In genomic region chr1:31422505-31423319, GRCh38 we compare ENCODE assay signal across 9 cellular contexts. TPM values are rescaled to one million over a fixed set of nuclear protein-coding genes. Genes with fewer than 3 reads are reported as not detected.
DNase-seq lines count a peak whose midpoint lies in the region; ATAC-seq and TF ChIP-seq lines count a peak whose summit lies in the region.
"Had no signal": no experiment of that assay in that cellular context is flagged by ENCODE, and none has a peak within 500 bp of the region (broad histone marks: within the 10 kb centered on the region; RNA-seq: fewer than 3 reads in every experiment).

No MANE protein-coding gene starts in this region.

- peaks cover 4% of the 10 kb centered on the region for H3K27me3 Mint-ChIP-seq in GM23338 (ENCODE audit: insufficient read depth, low read depth, poor library complexity)
- H3K27me3 Mint-ChIP-seq in activated CD4-positive, alpha-beta T cell treated with anti-CD3 and anti-CD28 coated beads, Interleukin-2, amount 10 ng/mL, durations not matched to agents 7 days and 5 days, result peaks cover 12% of the 10 kb centered on the region

- no peaks in the 10 kb centered on the region for H3K9me2 ChIP-seq in GM23338 (ENCODE audit: insufficient read depth)

- peaks cover 10% of the 10 kb centered on the region for H3K4me1 Mint-ChIP-seq in GM23338
- peaks cover 9% of the 10 kb centered on the region for H3K4me1 Mint-ChIP-seq in activated CD4-positive, alpha-beta T cell treated with anti-CD3 and anti-CD28 coated beads, Interleukin-2, amount 10 ng/mL, durations not matched to agents 7 days and 5 days

- ATAC-seq in GM23338, result peak; percentile 83
- no peak for ATAC-seq in HG02642 (IDR thresholded peaks at IDR 0.05; ENCODE audit: poor library complexity, unreplicated experiment)

- no peak overlapping the region for H3K4me3 ChIP-seq in GM23338

- peaks cover 5% of the 10 kb centered on the region for H4K20me1 ChIP-seq in GM23338 (replicated peaks; ENCODE audit: insufficient read depth)

- H3K27ac Mint-ChIP-seq in GM23338, result peak overlapping the region; percentile 57; the same call in 1 of the 2 replicates
- H3K27ac Mint-ChIP-seq in activated CD4-positive, alpha-beta T cell treated with anti-CD3 and anti-CD28 coated beads, Interleukin-2, amount 10 ng/mL, durations not matched to agents 7 days and 5 days, result no peak overlapping the region

- no peaks in the 10 kb centered on the region for H3K9me3 Mint-ChIP-seq in GM23338
- no peaks in the 10 kb centered on the region for H3K9me3 Mint-ChIP-seq in activated CD4-positive, alpha-beta T cell treated with anti-CD3 and anti-CD28 coated beads, Interleukin-2, amount 10 ng/mL, durations not matched to agents 7 days and 5 days

- no peak overlapping the region for H3K4me2 ChIP-seq in GM23338

- H2AFZ ChIP-seq in GM23338, result no peak overlapping the region

- H3K4me1 ChIP-seq in GM23338 (ENCODE audit: insufficient read depth), result peaks cover 9% of the 10 kb centered on the region; the same call in 1 of the 2 replicates

- H3K27me3 ChIP-seq in GM23338 (ENCODE audit: insufficient read depth), result no peaks in the 10 kb centered on the region

- no peaks in the 10 kb centered on the region; the same call in 2 of the 3 replicates for H3K36me3 Mint-ChIP-seq in GM23338 (ENCODE audit: low read depth)
- no peaks in the 10 kb centered on the region for H3K36me3 Mint-ChIP-seq in activated CD4-positive, alpha-beta T cell treated with anti-CD3 and anti-CD28 coated beads, Interleukin-2, amount 10 ng/mL, durations not matched to agents 7 days and 5 days (ENCODE audit: low read depth)

- H3K36me3 ChIP-seq in GM23338 (ENCODE audit: insufficient read depth), result no peaks in the 10 kb centered on the region

- no peak overlapping the region for H3K4me3 Mint-ChIP-seq in GM23338
- H3K4me3 Mint-ChIP-seq in activated CD4-positive, alpha-beta T cell treated with anti-CD3 and anti-CD28 coated beads, Interleukin-2, amount 10 ng/mL, durations not matched to agents 7 days and 5 days, result no peak overlapping the region

- CTCF ChIA-PET in activated CD4-positive, alpha-beta T cell treated with anti-CD3 and anti-CD28 coated beads, Interleukin-2, amount 10 ng/mL, durations not matched to agents 7 days and 5 days (lab: Charles Lee), result interaction anchor here (1.0 to 2.7 kb wide), 5 partner anchors 9 to 241 kb away, joined by 3 to 9 read pairs (median 4); no protein-coding TSS in a partner anchor

- POLR2A ChIA-PET in activated CD4-positive, alpha-beta T cell treated with anti-CD3 and anti-CD28 coated beads, Interleukin-2, amount 10 ng/mL, durations not matched to agents 7 days and 5 days (lab: Charles Lee), result no interaction called here

- 0 out of 2 replicates have a peak, but pooled peaks cover 9% of the 10 kb centered on the region for H3F3A ChIP-seq in GM23338 (replicated peaks; ENCODE audit: low read depth)

- DNase-seq in GM23338 (ENCODE audit: low spot score) (peak; percentile 83), NCI-H526 treated with DMSO at 0.1 percent for 48 hours (lab: John Stamatoyannopoulos, UW) (peak; percentile 25), dermis microvascular lymphatic vessel endothelial cell (ENCODE audit: low read depth in 2 of 2) (peak; percentile 43 to 62), lung microvascular endothelial cell (ENCODE audit: low read depth in 2 of 2) (peak; percentile 69 to 76)
- DNase-seq in activated CD4-positive, alpha-beta T cell treated with anti-CD3 and anti-CD28 coated beads, Interleukin-2, amount 10 ng/mL, durations not matched to agents 7 days and 5 days, result peak; percentile 67
- peak; percentile 44 to 55 (median 52) for DNase-seq in stimulated activated CD4-positive, alpha-beta T cell treated with anti-CD3 and anti-CD28 coated beads, TNF-alpha, amount 100 ng/mL, for 48 hours (ENCODE audit: low read depth in 3 of 3)

- H3K79me2 ChIP-seq in GM23338 (replicated peaks; ENCODE audit: insufficient read depth), result no peaks in the 10 kb centered on the region

- TF ChIP-seq CTCF in C4-2B (conservative IDR thresholded peaks at IDR 0.05) (peak; percentile 97), GM23338 (conservative IDR thresholded peaks at IDR 0.05; ENCODE audit: low read depth in 2 of 2) (peak; percentile 84 to 97)

- H3K27ac ChIP-seq in C4-2B, result peak overlapping the region; percentile 23
- no peak overlapping the region for H3K27ac ChIP-seq in GM23338 (ENCODE audit: low read depth)

TF ChIP-seq in GM23338, 12 proteins besides CTCF, POLR2A, EP300 and RAD21 (continues in another document):
- TF ChIP-seq, protein P1, sequence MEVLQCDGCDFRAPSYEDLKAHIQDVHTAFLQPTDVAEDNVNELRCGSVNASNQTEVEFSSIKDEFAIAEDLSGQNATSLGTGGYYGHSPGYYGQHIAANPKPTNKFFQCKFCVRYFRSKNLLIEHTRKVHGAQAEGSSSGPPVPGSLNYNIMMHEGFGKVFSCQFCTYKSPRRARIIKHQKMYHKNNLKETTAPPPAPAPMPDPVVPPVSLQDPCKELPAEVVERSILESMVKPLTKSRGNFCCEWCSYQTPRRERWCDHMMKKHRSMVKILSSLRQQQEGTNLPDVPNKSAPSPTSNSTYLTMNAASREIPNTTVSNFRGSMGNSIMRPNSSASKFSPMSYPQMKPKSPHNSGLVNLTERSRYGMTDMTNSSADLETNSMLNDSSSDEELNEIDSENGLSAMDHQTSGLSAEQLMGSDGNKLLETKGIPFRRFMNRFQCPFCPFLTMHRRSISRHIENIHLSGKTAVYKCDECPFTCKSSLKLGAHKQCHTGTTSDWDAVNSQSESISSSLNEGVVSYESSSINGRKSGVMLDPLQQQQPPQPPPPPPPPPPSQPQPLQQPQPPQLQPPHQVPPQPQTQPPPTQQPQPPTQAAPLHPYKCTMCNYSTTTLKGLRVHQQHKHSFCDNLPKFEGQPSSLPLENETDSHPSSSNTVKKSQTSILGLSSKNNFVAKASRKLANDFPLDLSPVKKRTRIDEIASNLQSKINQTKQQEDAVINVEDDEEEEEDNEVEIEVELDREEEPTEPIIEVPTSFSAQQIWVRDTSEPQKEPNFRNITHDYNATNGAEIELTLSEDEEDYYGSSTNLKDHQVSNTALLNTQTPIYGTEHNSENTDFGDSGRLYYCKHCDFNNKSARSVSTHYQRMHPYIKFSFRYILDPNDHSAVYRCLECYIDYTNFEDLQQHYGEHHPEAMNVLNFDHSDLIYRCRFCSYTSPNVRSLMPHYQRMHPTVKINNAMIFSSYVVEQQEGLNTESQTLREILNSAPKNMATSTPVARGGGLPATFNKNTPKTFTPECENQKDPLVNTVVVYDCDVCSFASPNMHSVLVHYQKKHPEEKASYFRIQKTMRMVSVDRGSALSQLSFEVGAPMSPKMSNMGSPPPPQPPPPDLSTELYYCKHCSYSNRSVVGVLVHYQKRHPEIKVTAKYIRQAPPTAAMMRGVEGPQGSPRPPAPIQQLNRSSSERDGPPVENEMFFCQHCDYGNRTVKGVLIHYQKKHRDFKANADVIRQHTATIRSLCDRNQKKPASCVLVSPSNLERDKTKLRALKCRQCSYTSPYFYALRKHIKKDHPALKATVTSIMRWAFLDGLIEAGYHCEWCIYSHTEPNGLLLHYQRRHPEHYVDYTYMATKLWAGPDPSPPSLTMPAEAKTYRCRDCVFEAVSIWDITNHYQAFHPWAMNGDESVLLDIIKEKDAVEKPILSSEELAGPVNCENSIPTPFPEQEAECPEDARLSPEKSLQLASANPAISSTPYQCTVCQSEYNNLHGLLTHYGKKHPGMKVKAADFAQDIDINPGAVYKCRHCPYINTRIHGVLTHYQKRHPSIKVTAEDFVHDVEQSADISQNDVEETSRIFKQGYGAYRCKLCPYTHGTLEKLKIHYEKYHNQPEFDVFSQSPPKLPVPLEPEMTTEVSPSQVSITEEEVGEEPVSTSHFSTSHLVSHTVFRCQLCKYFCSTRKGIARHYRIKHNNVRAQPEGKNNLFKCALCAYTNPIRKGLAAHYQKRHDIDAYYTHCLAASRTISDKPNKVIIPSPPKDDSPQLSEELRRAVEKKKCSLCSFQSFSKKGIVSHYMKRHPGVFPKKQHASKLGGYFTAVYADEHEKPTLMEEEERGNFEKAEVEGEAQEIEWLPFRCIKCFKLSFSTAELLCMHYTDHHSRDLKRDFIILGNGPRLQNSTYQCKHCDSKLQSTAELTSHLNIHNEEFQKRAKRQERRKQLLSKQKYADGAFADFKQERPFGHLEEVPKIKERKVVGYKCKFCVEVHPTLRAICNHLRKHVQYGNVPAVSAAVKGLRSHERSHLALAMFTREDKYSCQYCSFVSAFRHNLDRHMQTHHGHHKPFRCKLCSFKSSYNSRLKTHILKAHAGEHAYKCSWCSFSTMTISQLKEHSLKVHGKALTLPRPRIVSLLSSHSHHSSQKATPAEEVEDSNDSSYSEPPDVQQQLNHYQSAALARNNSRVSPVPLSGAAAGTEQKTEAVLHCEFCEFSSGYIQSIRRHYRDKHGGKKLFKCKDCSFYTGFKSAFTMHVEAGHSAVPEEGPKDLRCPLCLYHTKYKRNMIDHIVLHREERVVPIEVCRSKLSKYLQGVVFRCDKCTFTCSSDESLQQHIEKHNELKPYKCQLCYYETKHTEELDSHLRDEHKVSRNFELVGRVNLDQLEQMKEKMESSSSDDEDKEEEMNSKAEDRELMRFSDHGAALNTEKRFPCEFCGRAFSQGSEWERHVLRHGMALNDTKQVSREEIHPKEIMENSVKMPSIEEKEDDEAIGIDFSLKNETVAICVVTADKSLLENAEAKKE (CRISPR knock-in tag; IDR thresholded peaks at IDR 0.05), result no peak
- TF ChIP-seq, protein P2, sequence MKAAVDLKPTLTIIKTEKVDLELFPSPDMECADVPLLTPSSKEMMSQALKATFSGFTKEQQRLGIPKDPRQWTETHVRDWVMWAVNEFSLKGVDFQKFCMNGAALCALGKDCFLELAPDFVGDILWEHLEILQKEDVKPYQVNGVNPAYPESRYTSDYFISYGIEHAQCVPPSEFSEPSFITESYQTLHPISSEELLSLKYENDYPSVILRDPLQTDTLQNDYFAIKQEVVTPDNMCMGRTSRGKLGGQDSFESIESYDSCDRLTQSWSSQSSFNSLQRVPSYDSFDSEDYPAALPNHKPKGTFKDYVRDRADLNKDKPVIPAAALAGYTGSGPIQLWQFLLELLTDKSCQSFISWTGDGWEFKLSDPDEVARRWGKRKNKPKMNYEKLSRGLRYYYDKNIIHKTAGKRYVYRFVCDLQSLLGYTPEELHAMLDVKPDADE (IDR thresholded peaks at IDR 0.05), result no peak

RNA-seq across cellular contexts. Expression of gene SERINC2, which starts 9.7 kb away (rescaled TPM):
- 18.8 and 20.5 TPM in 2 replicates for total RNA-seq in GM23338 (2014; rRNA removed; shearing (Covaris generic))
- polyA plus RNA-seq in GM23338 (2016; fragmentation: Nextera tagmentation; extraction: Ambion mirVana), result 22.5 and 23.3 TPM in 2 replicates
- total RNA-seq in activated CD4-positive, alpha-beta T cell treated with anti-CD3 and anti-CD28 coated beads, Interleukin-2, amount 10 ng/mL, durations not matched to agents 7 days and 5 days, result under 1 TPM in 1 of 2 experiments, not detected in 1; 0.20 TPM
- 5.9 and 15.0 TPM in 2 replicates for total RNA-seq in dermis microvascular lymphatic vessel endothelial cell
- 5.2 and 9.1 TPM in 2 replicates for total RNA-seq in lung microvascular endothelial cell

RNA-seq across cellular contexts. Expression of gene FABP3, which starts 49.8 kb away (rescaled TPM):
- 19.3 and 27.9 TPM in 2 replicates for total RNA-seq in GM23338 (2014; rRNA removed; shearing (Covaris generic))
- polyA plus RNA-seq in GM23338 (2016; fragmentation: Nextera tagmentation; extraction: Ambion mirVana), result 50.0 and 50.2 TPM in 2 replicates
- not detected for total RNA-seq in activated CD4-positive, alpha-beta T cell treated with anti-CD3 and anti-CD28 coated beads, Interleukin-2, amount 10 ng/mL, durations not matched to agents 7 days and 5 days
- 0.13 and 1.3 TPM in 2 replicates for total RNA-seq in dermis microvascular lymphatic vessel endothelial cell
- 0.20 and 0.87 TPM in 2 replicates for total RNA-seq in lung microvascular endothelial cell
- total RNA-seq: activated CD8-positive, alpha-beta memory T cell treated with anti-CD3 and anti-CD28 coated beads for 36 hours had no signal

Comparison
In these comparisons a context has a peak if more than half of its experiments do, and no peak if none do; other contexts are left out.
1. DNase-seq: peak in every context shown above with its lines; median percentile 83 in GM23338; 72 in lung microvascular endothelial cell; 67 in activated CD4-positive, alpha-beta T cell treated with anti-CD3 and anti-CD28 coated beads, Interleukin-2, amount 10 ng/mL, durations not matched to agents 7 days and 5 days; 52 in dermis microvascular lymphatic vessel endothelial cell; 52 in stimulated activated CD4-positive, alpha-beta T cell treated with anti-CD3 and anti-CD28 coated beads, TNF-alpha, amount 100 ng/mL, for 48 hours; 25 in NCI-H526 treated with DMSO at 0.1 percent for 48 hours.